9 cellular contexts compared by ENCODE assay signal in the genomic region with DNA sequence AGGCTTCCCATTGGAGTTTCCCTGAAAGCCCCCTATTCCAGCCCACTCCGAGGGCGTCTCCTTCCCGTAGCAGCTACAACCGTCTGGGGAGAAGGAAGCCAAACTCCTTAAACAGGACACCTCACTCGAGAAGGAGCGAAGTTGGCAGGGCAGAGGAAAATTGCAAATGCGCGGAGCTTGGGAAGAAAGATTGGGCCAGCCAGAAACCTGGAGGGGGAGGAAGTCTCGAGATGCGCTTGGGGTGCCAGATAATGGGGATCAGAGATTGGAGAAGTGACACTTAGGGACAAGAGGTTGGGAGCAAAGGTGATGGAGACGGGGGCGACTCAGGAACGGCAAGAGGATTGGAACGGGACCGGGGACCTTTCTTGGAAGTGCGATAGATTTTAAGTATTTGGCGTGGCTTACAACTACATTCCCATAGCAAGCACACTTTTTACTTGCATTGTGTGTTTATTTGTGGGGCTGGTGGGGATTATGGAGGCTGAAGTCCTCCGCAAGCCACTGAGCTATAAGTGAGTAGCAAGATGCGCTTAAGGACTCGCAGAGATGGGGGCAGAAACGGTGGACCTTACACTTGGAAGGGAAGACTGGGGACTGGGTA. TPM values are rescaled to one million over a fixed set of nuclear protein-coding genes. Genes with fewer than 3 reads are reported as not detected.
DNase-seq lines count a peak whose midpoint lies in the region; ATAC-seq, FAIRE-seq and TF ChIP-seq lines count a peak whose summit lies in the region.
"Had no signal": no experiment of that assay in that cellular context is flagged by ENCODE, and none has a peak within 500 bp of the region (broad histone marks: within the 10 kb centered on the region; RNA-seq: fewer than 3 reads in every experiment).

No MANE protein-coding gene starts in this region.

- no peak for TF ChIP-seq POLR2A in A549 (IDR thresholded peaks at IDR 0.05; ENCODE audit: low read length)

- H3K4me2 ChIP-seq in A549 = peak overlapping the region; percentile 89

- TF ChIP-seq CTCF in A549 (IDR thresholded peaks at IDR 0.05) = no peak

- no peaks in the 10 kb centered on the region for H3K9me3 Mint-ChIP-seq in activated T-helper 1 cell treated with anti-CD3 and anti-CD28 coated beads, Interleukin-12 subunit alpha, Interleukin-12 subunit beta, Interleukin-2, Interleukin-4 antibody, amounts not matched to agents 30 ng/mL and 10 ng/mL and 1 ng/mL, durations not matched to agents 14 hours and 24 hours and 36 hours

- no peak for TF ChIP-seq RAD21 in A549 (conservative IDR thresholded peaks at IDR 0.05 in 1 of 2, IDR thresholded peaks at IDR 0.05 in 1 of 2)

- ATAC-seq in A549 = no peak; a peak in 1 of 6 replicates
- peak; percentile 3 for ATAC-seq in GM21390 (IDR thresholded peaks at IDR 0.05; ENCODE audit: unreplicated experiment)

- peaks cover 5% of the 10 kb centered on the region for H3K36me3 Mint-ChIP-seq in activated T-helper 1 cell treated with anti-CD3 and anti-CD28 coated beads, Interleukin-12 subunit alpha, Interleukin-12 subunit beta, Interleukin-2, Interleukin-4 antibody, amounts not matched to agents 30 ng/mL and 10 ng/mL and 1 ng/mL, durations not matched to agents 14 hours and 24 hours and 36 hours (ENCODE audit: low read depth)

- peak overlapping the region; percentile 68 to 87; a peak in 5 of 6 replicates for H3K27ac ChIP-seq in A549

- peaks cover 24% of the 10 kb centered on the region for H3K4me1 ChIP-seq in A549

- peaks cover 70% of the 10 kb centered on the region for H3K27me3 Mint-ChIP-seq in activated T-helper 1 cell treated with anti-CD3 and anti-CD28 coated beads, Interleukin-12 subunit alpha, Interleukin-12 subunit beta, Interleukin-2, Interleukin-4 antibody, amounts not matched to agents 30 ng/mL and 10 ng/mL and 1 ng/mL, durations not matched to agents 14 hours and 24 hours and 36 hours (ENCODE audit: insufficient read depth)

- peak overlapping the region; percentile 79 for H3K4me3 Mint-ChIP-seq in activated T-helper 1 cell treated with anti-CD3 and anti-CD28 coated beads, Interleukin-12 subunit alpha, Interleukin-12 subunit beta, Interleukin-2, Interleukin-4 antibody, amounts not matched to agents 30 ng/mL and 10 ng/mL and 1 ng/mL, durations not matched to agents 14 hours and 24 hours and 36 hours

- H3K4me3 ChIP-seq in A549 = peak overlapping the region; percentile 47

- DNase-seq in A549 (ENCODE audit: low read depth in 1 of 2, low spot score in 1 of 2) (no peak), iris pigment epithelial cell (ENCODE audit: low read depth) (peak; percentile 10), SIG-M5 treated with dmso at 0.1 percent for 504 hours (lab: John Stamatoyannopoulos, UW; ENCODE audit: unreplicated experiment) (no peak), DMS79 treated with DMSO at 0.1 percent for 48 hours (lab: John Stamatoyannopoulos, UW) (no peak), posterior vena cava (ENCODE audit: low spot score) (no peak), NCI-H1930 (lab: John Stamatoyannopoulos, UW) (no peak)
- DNase-seq in activated T-helper 1 cell treated with anti-CD3 and anti-CD28 coated beads, Interleukin-12 subunit alpha, Interleukin-12 subunit beta, Interleukin-2, Interleukin-4 antibody, amounts not matched to agents 30 ng/mL and 10 ng/mL and 1 ng/mL, durations not matched to agents 14 hours and 24 hours and 36 hours (ENCODE audit: low spot score) = no peak
- DNase-seq: NK-92 treated with Interleukin-12 subunit alpha and Interleukin-12 subunit beta, amount 100 ng/mL, for 24 hours had no signal

- H3K4me1 Mint-ChIP-seq in activated T-helper 1 cell treated with anti-CD3 and anti-CD28 coated beads, Interleukin-12 subunit alpha, Interleukin-12 subunit beta, Interleukin-2, Interleukin-4 antibody, amounts not matched to agents 30 ng/mL and 10 ng/mL and 1 ng/mL, durations not matched to agents 14 hours and 24 hours and 36 hours (ENCODE audit: low read depth) = peaks cover 33% of the 10 kb centered on the region

- intact Hi-C loops in activated T-helper 1 cell treated with anti-CD3 and anti-CD28 coated beads, Interleukin-12 subunit alpha, Interleukin-12 subunit beta, Interleukin-2, Interleukin-4 antibody, amounts not matched to agents 30 ng/mL and 10 ng/mL and 1 ng/mL, durations not matched to agents 14 hours and 24 hours and 36 hours (cut with micrococcal nuclease) = no loop called here
- intact Hi-C loops in posterior vena cava (cut with DNase I) = loop anchor here in 1 of 2 donors (5.0 kb wide), 1 partner anchor 178 kb away; no protein-coding TSS in a partner anchor

- H3K27ac Mint-ChIP-seq in activated T-helper 1 cell treated with anti-CD3 and anti-CD28 coated beads, Interleukin-12 subunit alpha, Interleukin-12 subunit beta, Interleukin-2, Interleukin-4 antibody, amounts not matched to agents 30 ng/mL and 10 ng/mL and 1 ng/mL, durations not matched to agents 14 hours and 24 hours and 36 hours = peak overlapping the region; percentile 54

- POLR2A ChIA-PET in A549 (lab: Yijun Ruan, JAX) = interaction anchor here (0.6 to 1.5 kb wide), 3 partner anchors 30 to 142 kb away, joined by 3 to 4 read pairs (median 3); partner anchors contain the start of genes FBXW8 and RNFT2

- no peak for TF ChIP-seq EP300 in A549 (IDR thresholded peaks at IDR 0.05)

- no peak for FAIRE-seq in A549 (lab: Jason Lieb, UNC)

- no peaks in the 10 kb centered on the region for H3K9me3 ChIP-seq in A549

- CTCF ChIA-PET in A549 (lab: Yijun Ruan, JAX) = interaction anchor here (0.8 to 3.7 kb wide), 13 partner anchors 8 to 177 kb away, joined by 3 to 20 read pairs (median 4); no protein-coding TSS in a partner anchor

- WGBS in A549 (ENCODE audit: missing lambda C conversion rate) = 11% methylated on average over 21 of the region's 21 CpGs

TF ChIP-seq in A549, 52 proteins besides CTCF, POLR2A, EP300 and RAD21 (continues in another document):
- TF ChIP-seq, protein P1, sequence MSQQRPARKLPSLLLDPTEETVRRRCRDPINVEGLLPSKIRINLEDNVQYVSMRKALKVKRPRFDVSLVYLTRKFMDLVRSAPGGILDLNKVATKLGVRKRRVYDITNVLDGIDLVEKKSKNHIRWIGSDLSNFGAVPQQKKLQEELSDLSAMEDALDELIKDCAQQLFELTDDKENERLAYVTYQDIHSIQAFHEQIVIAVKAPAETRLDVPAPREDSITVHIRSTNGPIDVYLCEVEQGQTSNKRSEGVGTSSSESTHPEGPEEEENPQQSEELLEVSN (IDR thresholded peaks at IDR 0.05; ENCODE audit: borderline replicate concordance, low read depth) = no peak
- TF ChIP-seq FOXS1 (CRISPR knock-in tag; IDR thresholded peaks at IDR 0.05) (no peak), ZC3H11A (IDR thresholded peaks at IDR 0.05) (no peak), TP53 (CRISPR knock-in tag; IDR thresholded peaks at IDR 0.05) (no peak), HDAC2 (IDR thresholded peaks at IDR 0.05) (peak; percentile 67; the same call in 1 of the 2 replicates), JUN (IDR thresholded peaks at IDR 0.05) (no peak), RNF2 (IDR thresholded peaks at IDR 0.05; ENCODE audit: borderline replicate concordance, low read depth) (0 out of 2 replicates have a peak, but pooled peaks have one; percentile 21), ELK1 (IDR thresholded peaks at IDR 0.05; ENCODE audit: low read depth, low read length) (no peak), USF2 (IDR thresholded peaks at IDR 0.05) (no peak), KDM1A (IDR thresholded peaks at IDR 0.05; ENCODE audit: low read depth) (no peak)

RNA-seq across cellular contexts. Expression of gene HRK, which starts 0.9 kb away (rescaled TPM):
- polyA plus RNA-seq in A549 (2011; rRNA removed) = 0.34 and 0.40 TPM in 2 replicates
- 0.09 and 0.12 TPM in 2 replicates for polyA plus RNA-seq in A549 (2012; cell fraction: cytosol; rRNA removed)
- polyA plus RNA-seq in A549 (2012; cell fraction: nucleus; rRNA removed) = 0.08 and 0.17 TPM in 2 replicates
- 0.13 to 0.14 TPM (median 0.13 TPM) in 3 replicates for polyA plus RNA-seq in A549 (2017; fragmentation: RNase III; extraction: RNeasy Plus Mini Kit Qiagen cat#74134 plus additional on column Dnase treatment)
- polyA minus RNA-seq in A549 (2011; rRNA and poly(A)+ RNA removed) = 0.17 and 0.39 TPM in 2 replicates
- total RNA-seq in activated T-helper 1 cell treated with anti-CD3 and anti-CD28 coated beads, Interleukin-12 subunit alpha, Interleukin-12 subunit beta, Interleukin-2, Interleukin-4 antibody, amounts not matched to agents 30 ng/mL and 10 ng/mL and 1 ng/mL, durations not matched to agents 14 hours and 24 hours and 36 hours = not detected in 2 replicates
- not detected for total RNA-seq in posterior vena cava

RNA-seq across cellular contexts. Expression of gene FBXW8, which starts 30.4 kb away (rescaled TPM):
- polyA plus RNA-seq in A549 (2011; rRNA removed) (15.7 and 16.8 TPM in 2 replicates), A549 (2017; fragmentation: RNase III; extraction: RNeasy Plus Mini Kit Qiagen cat#74134 plus additional on column Dnase treatment) (8.3 to 11.0 TPM (median 9.8 TPM) in 3 replicates)
- polyA plus RNA-seq in A549 (2012; cell fraction: cytosol; rRNA removed) = 7.5 and 10.0 TPM in 2 replicates
- polyA plus RNA-seq in A549 (2012; cell fraction: nucleus; rRNA removed) = 13.0 and 15.3 TPM in 2 replicates
- 36.3 and 37.7 TPM in 2 replicates for polyA minus RNA-seq in A549 (2011; rRNA and poly(A)+ RNA removed)
- total RNA-seq in activated T-helper 1 cell treated with anti-CD3 and anti-CD28 coated beads, Interleukin-12 subunit alpha, Interleukin-12 subunit beta, Interleukin-2, Interleukin-4 antibody, amounts not matched to agents 30 ng/mL and 10 ng/mL and 1 ng/mL, durations not matched to agents 14 hours and 24 hours and 36 hours = 6.7 and 7.3 TPM in 2 replicates
- total RNA-seq in posterior vena cava = 10 to 100 TPM; 13.3 to 14.7 TPM
